ENCODE assay signal across 28 cellular contexts in genomic region chr10:133191651-133192050, GRCh38. TPM values are rescaled to one million over a fixed set of nuclear protein-coding genes. Genes with fewer than 3 reads are reported as not detected.
A peak's percentile ranks its signal among the peaks of the same experiment; 100 is the strongest.
DNase-seq lines count a peak whose midpoint lies in the region; ATAC-seq and TF ChIP-seq lines count a peak whose summit lies in the region.
"Had no signal": no experiment of that assay in that cellular context is flagged by ENCODE, and none has a peak within 500 bp of the region (broad histone marks: within the 10 kb centered on the region; RNA-seq: fewer than 3 reads in every experiment).

No MANE protein-coding gene starts in this region.

- H3K27ac ChIP-seq in right cardiac atrium (ENCODE audit: low read length): no peak overlapping the region
- H3K27ac ChIP-seq: BLaER1 had no signal

- intact Hi-C loops in right cardiac atrium (cut with DNase I): no loop called here
- intact Hi-C loops in left cardiac atrium (cut with DNase I): no loop called here

- H3K4me3 ChIP-seq in right cardiac atrium (ENCODE audit: low read length): no peak overlapping the region
- H3K4me3 ChIP-seq: BLaER1, GM12878 had no signal

- H3K4me1 Mint-ChIP-seq in chondrocyte (ENCODE audit: low read depth): no peaks in the 10 kb centered on the region
- no peaks in the 10 kb centered on the region for H3K4me1 Mint-ChIP-seq in stimulated activated effector memory CD8-positive, alpha-beta T cell treated with anti-CD3 and anti-CD28 coated beads, Interleukin-12 subunit alpha, Interleukin-12 subunit beta, amount 100 ng/mL, for 72 hours
- H3K4me1 Mint-ChIP-seq: CD14-positive monocyte; CD4-positive, alpha-beta memory T cell; CD4-positive, CD25-positive, alpha-beta regulatory T cell; CD8-positive, alpha-beta memory T cell had no signal

- TF ChIP-seq CTCF in chondrocyte (IDR thresholded peaks at IDR 0.05): no peak

- 90% methylated on average over 4 of the region's 4 CpGs for WGBS in right cardiac atrium

- H3K4me3 Mint-ChIP-seq in chondrocyte (ENCODE audit: unreplicated experiment): no peak overlapping the region
- H3K4me3 Mint-ChIP-seq in stimulated activated effector memory CD8-positive, alpha-beta T cell treated with anti-CD3 and anti-CD28 coated beads, Interleukin-12 subunit alpha, Interleukin-12 subunit beta, amount 100 ng/mL, for 72 hours: no peak overlapping the region
- H3K4me3 Mint-ChIP-seq: CD4-positive, alpha-beta memory T cell; CD4-positive, CD25-positive, alpha-beta regulatory T cell; CD8-positive, alpha-beta memory T cell had no signal

- ATAC-seq in right cardiac atrium: no peak
- no peak for ATAC-seq in left cardiac atrium
- ATAC-seq in stimulated activated effector memory CD8-positive, alpha-beta T cell treated with anti-CD3 and anti-CD28 coated beads, Interleukin-12 subunit alpha, Interleukin-12 subunit beta, amount 100 ng/mL, for 72 hours: no peak
- no peak for ATAC-seq in GM18502 (IDR thresholded peaks at IDR 0.05; ENCODE audit: poor library complexity, unreplicated experiment)
- ATAC-seq: GM12878 had no signal

- H3K9me3 ChIP-seq in right cardiac atrium (ENCODE audit: control insufficient read depth, low read length): no peaks in the 10 kb centered on the region
- H3K9me3 ChIP-seq: BE2C had no signal

- H3K27me3 ChIP-seq in right cardiac atrium (ENCODE audit: control insufficient read depth, insufficient read depth): no peaks in the 10 kb centered on the region
- H3K27me3 ChIP-seq: BLaER1 had no signal

- peaks cover 19% of the 10 kb centered on the region for H3K9me3 Mint-ChIP-seq in chondrocyte (ENCODE audit: low read depth)
- H3K9me3 Mint-ChIP-seq in stimulated activated effector memory CD8-positive, alpha-beta T cell treated with anti-CD3 and anti-CD28 coated beads, Interleukin-12 subunit alpha, Interleukin-12 subunit beta, amount 100 ng/mL, for 72 hours: peaks cover 2% of the 10 kb centered on the region

- H3K27ac Mint-ChIP-seq in chondrocyte (ENCODE audit: unreplicated experiment): no peak overlapping the region
- peak overlapping the region; percentile 20 for H3K27ac Mint-ChIP-seq in stimulated activated effector memory CD8-positive, alpha-beta T cell treated with anti-CD3 and anti-CD28 coated beads, Interleukin-12 subunit alpha, Interleukin-12 subunit beta, amount 100 ng/mL, for 72 hours
- H3K27ac Mint-ChIP-seq: CD14-positive monocyte; CD4-positive, CD25-positive, alpha-beta regulatory T cell; CD8-positive, alpha-beta memory T cell had no signal

- DNase-seq in right cardiac atrium: peak in 2 of 3 donors; percentile 2 to 18
- DNase-seq in left cardiac atrium: no peak
- peak; percentile 59 for DNase-seq in chondrocyte (ENCODE audit: low spot score)
- DNase-seq in stimulated activated effector memory CD8-positive, alpha-beta T cell treated with anti-CD3 and anti-CD28 coated beads, Interleukin-12 subunit alpha, Interleukin-12 subunit beta, amount 100 ng/mL, for 72 hours (ENCODE audit: low spot score in 2 of 2): no peak
- DNase-seq in superior temporal gyrus (ENCODE audit: extremely low spot score): no peak
- DNase-seq: 8988T; ACHN; BE2C; C1 segment of cervical spinal cord; CD4-positive, alpha-beta memory T cell; CD4-positive, CD25-positive, alpha-beta regulatory T cell; CD8-positive, alpha-beta memory T cell; COR-L47; DMS 273 treated with DMSO at 0.1 percent for 48 hours; DMS153; DMS53; DMS79; DND-41; EL; GDM1 had no signal

- no peaks in the 10 kb centered on the region for H3K4me1 ChIP-seq in right cardiac atrium (ENCODE audit: control insufficient read depth, insufficient read depth, low read length)
- H3K4me1 ChIP-seq: BE2C had no signal

- peaks cover 6% of the 10 kb centered on the region for H3K36me3 Mint-ChIP-seq in chondrocyte (ENCODE audit: low read depth)
- no peaks in the 10 kb centered on the region for H3K36me3 Mint-ChIP-seq in stimulated activated effector memory CD8-positive, alpha-beta T cell treated with anti-CD3 and anti-CD28 coated beads, Interleukin-12 subunit alpha, Interleukin-12 subunit beta, amount 100 ng/mL, for 72 hours
- H3K36me3 Mint-ChIP-seq: CD14-positive monocyte; CD4-positive, alpha-beta memory T cell; CD4-positive, CD25-positive, alpha-beta regulatory T cell; CD8-positive, alpha-beta memory T cell had no signal

- peaks cover 42% of the 10 kb centered on the region for H3K27me3 Mint-ChIP-seq in chondrocyte (ENCODE audit: low read depth)
- H3K27me3 Mint-ChIP-seq: CD4-positive, CD25-positive, alpha-beta regulatory T cell; CD8-positive, alpha-beta memory T cell had no signal

RNA-seq across cellular contexts. Expression of gene KNDC1, which starts 31.6 kb away (rescaled TPM):
- total RNA-seq in right cardiac atrium (1 to 10 TPM in 2 of 4 donors, under 1 TPM in 2; 0.41 to 1.4 (median 0.91) TPM), left cardiac atrium (under 1 TPM; 0.34 to 0.50 TPM), chondrocyte (0.24 to 0.72 TPM (median 0.55 TPM) in 3 replicates)
- 0.23 TPM for polyA plus RNA-seq in right cardiac atrium
- total RNA-seq: A673; CD8-positive, alpha-beta memory T cell; Daoy had no signal
- polyA plus RNA-seq: CD4-positive, CD25-positive, alpha-beta regulatory T cell had no signal

RNA-seq across cellular contexts. Expression of gene UTF1, which starts 38.4 kb away (rescaled TPM):
- total RNA-seq in right cardiac atrium (not detected), left cardiac atrium (not detected), chondrocyte (not detected in 3 replicates)
- polyA plus RNA-seq in right cardiac atrium: not detected
- total RNA-seq: A673; CD4-positive, alpha-beta memory T cell; CD4-positive, CD25-positive, alpha-beta regulatory T cell; CD8-positive, alpha-beta memory T cell; Daoy; G401; GM12878 had no signal
- polyA plus RNA-seq: AG04450; CD4-positive, alpha-beta memory T cell; CD4-positive, CD25-positive, alpha-beta regulatory T cell; CD8-positive, alpha-beta memory T cell; GM12878 had no signal

RNA-seq across cellular contexts. Expression of gene VENTX, which starts 46.0 kb away (rescaled TPM):
- total RNA-seq in right cardiac atrium (under 1 TPM; 0.45 to 0.89 (median 0.68) TPM), left cardiac atrium (1 to 10 TPM; 1.3 TPM), chondrocyte (not detected in 3 replicates)
- polyA plus RNA-seq in right cardiac atrium: 0.48 TPM
- total RNA-seq: A673; CD4-positive, alpha-beta memory T cell; CD4-positive, CD25-positive, alpha-beta regulatory T cell; CD8-positive, alpha-beta memory T cell; Daoy; G401; GM12878 had no signal
- polyA plus RNA-seq: AG04450; CD4-positive, alpha-beta memory T cell; CD4-positive, CD25-positive, alpha-beta regulatory T cell; CD8-positive, alpha-beta memory T cell had no signal

Comparison
In these comparisons a context has a peak if more than half of its experiments do, and no peak if none do; other contexts are left out.
1. DNase-seq: peak in right cardiac atrium (2 of 3) and chondrocyte (single experiment); none in left cardiac atrium (single experiment), stimulated activated effector memory CD8-positive, alpha-beta T cell treated with anti-CD3 and anti-CD28 coated beads, Interleukin-12 subunit alpha, Interleukin-12 subunit beta, amount 100 ng/mL, for 72 hours (0 of 2) and superior temporal gyrus (single experiment).